Comparison of ENCODE assay signal across 25 cellular contexts in genomic region chr2:80322337-80322920, GRCh38. TPM values are rescaled to one million over a fixed set of nuclear protein-coding genes. Genes with fewer than 3 reads are reported as not detected.
DNase-seq lines count a peak whose midpoint lies in the region; ATAC-seq and TF ChIP-seq lines count a peak whose summit lies in the region.
"Had no signal": no experiment of that assay in that cellular context is flagged by ENCODE, and none has a peak within 500 bp of the region (broad histone marks: within the 10 kb centered on the region; RNA-seq: fewer than 3 reads in every experiment).

No MANE protein-coding gene starts in this region.

- H3K9ac ChIP-seq in iPS-20b (ENCODE audit: low read depth, low read length), result no peak overlapping the region

- no peaks in the 10 kb centered on the region for H3K4me1 Mint-ChIP-seq in activated T-helper 17 cell treated with anti-CD3 and anti-CD28 coated beads, Interleukin-2, amount 50 U/mL, for 72 hours
- H3K4me1 Mint-ChIP-seq: CD8-positive, alpha-beta memory T cell had no signal

- no peak for TF ChIP-seq CTCF in GM13976 (IDR thresholded peaks at IDR 0.05; ENCODE audit: borderline replicate concordance, control extremely low read depth, extremely low read depth, insufficient read depth, missing control alignments)
- no peak for TF ChIP-seq CTCF in body of pancreas (IDR thresholded peaks at IDR 0.05)

- no peak for TF ChIP-seq POLR2A in body of pancreas (IDR thresholded peaks at IDR 0.05)

- ATAC-seq in body of pancreas (peak; percentile 15), sciatic nerve (no peak)
- no peak for ATAC-seq in activated T-helper 17 cell treated with anti-CD3 and anti-CD28 coated beads, Interleukin-2, amount 50 U/mL, for 72 hours (replicated peaks)
- ATAC-seq: effector memory CD8-positive, alpha-beta T cell; heart left ventricle; upper lobe of right lung had no signal

- H3K27ac ChIP-seq in body of pancreas, result no peak overlapping the region
- no peak overlapping the region for H3K27ac ChIP-seq in iPS-20b (ENCODE audit: low read length)
- H3K27ac ChIP-seq: heart left ventricle, stomach, upper lobe of right lung had no signal

- intact Hi-C loops in body of pancreas (cut with DNase I), result no loop called here
- intact Hi-C loops in sciatic nerve (cut with DNase I), result no loop called here

- H3K36me3 ChIP-seq in body of pancreas (replicated peaks in 1 of 2; ENCODE audit: insufficient read depth in 1 of 2, low read depth in 2 of 2) (no peaks in the 10 kb centered on the region), iPS-20b (ENCODE audit: insufficient read depth, low read depth, low read length) (no peaks in the 10 kb centered on the region)
- H3K36me3 ChIP-seq: heart left ventricle, stomach, upper lobe of right lung had no signal

- in situ Hi-C loops in GM13976 (cut with MboI; ENCODE audit: low sequenced_read_pairs, unreplicated experiment), result no loop called here

- H3K27me3 Mint-ChIP-seq in activated T-helper 17 cell treated with anti-CD3 and anti-CD28 coated beads, Interleukin-2, amount 50 U/mL, for 72 hours, result peaks cover 6% of the 10 kb centered on the region
- H3K27me3 Mint-ChIP-seq: effector memory CD8-positive, alpha-beta T cell had no signal

- H3K4me1 ChIP-seq in body of pancreas, result no peaks in the 10 kb centered on the region
- H3K4me1 ChIP-seq in iPS-20b (ENCODE audit: insufficient read depth, low read length), result peaks cover 46% of the 10 kb centered on the region
- H3K4me1 ChIP-seq: upper lobe of right lung had no signal

- WGBS in body of pancreas, 2 donors, result 5 to 7% methylated on average over 13 to 40 of the region's 41 CpGs

- no peaks in the 10 kb centered on the region for H3K27me3 ChIP-seq in body of pancreas
- H3K27me3 ChIP-seq in iPS-20b (ENCODE audit: insufficient read depth, low read length), result peaks cover 29% of the 10 kb centered on the region

- no peak overlapping the region for H3K27ac Mint-ChIP-seq in activated T-helper 17 cell treated with anti-CD3 and anti-CD28 coated beads, Interleukin-2, amount 50 U/mL, for 72 hours
- H3K27ac Mint-ChIP-seq: CD8-positive, alpha-beta memory T cell; effector memory CD8-positive, alpha-beta T cell had no signal

- peak; percentile 12 for DNase-seq in GM13976 (ENCODE audit: low spot score)
- DNase-seq in body of pancreas, result no peak
- peak; percentile 21 for DNase-seq in putamen (ENCODE audit: low spot score)
- DNase-seq in DMS 273 (lab: John Stamatoyannopoulos, UW; ENCODE audit: unreplicated experiment), result no peak
- DNase-seq in islet precursor cell, result no peak
- no peak for DNase-seq in sciatic nerve (ENCODE audit: low spot score)
- DNase-seq: CD8-positive, alpha-beta memory T cell; central memory CD4-positive, alpha-beta T cell; DND-41; effector memory CD8-positive, alpha-beta T cell; GOT3; heart left ventricle; KG1; kidney glomerular epithelial cell; midbrain; NCI-H1092; NCI-H2081 treated with DMSO at 0.1 percent for 48 hours; NCI-H524 treated with DMSO at 0.1 percent for 48 hours; OCI-M1; stimulated activated CD4-positive, alpha-beta T cell treated with anti-CD3 and anti-CD28 coated beads, Interleukin-2, amount 100 ng/mL, for 24 hours; stomach; T-helper 2 cell; upper lobe of right lung had no signal

- no peak overlapping the region for H3K4me3 Mint-ChIP-seq in activated T-helper 17 cell treated with anti-CD3 and anti-CD28 coated beads, Interleukin-2, amount 50 U/mL, for 72 hours
- H3K4me3 Mint-ChIP-seq: CD8-positive, alpha-beta memory T cell; effector memory CD8-positive, alpha-beta T cell had no signal

- H3K4me3 ChIP-seq in body of pancreas (no peak overlapping the region), iPS-20b (ENCODE audit: low read length) (peak overlapping the region; percentile 27; the same call in 1 of the 2 replicates)
- H3K4me3 ChIP-seq: heart left ventricle, stomach, upper lobe of right lung had no signal

- H3K9me3 Mint-ChIP-seq in activated T-helper 17 cell treated with anti-CD3 and anti-CD28 coated beads, Interleukin-2, amount 50 U/mL, for 72 hours, result peaks cover 8% of the 10 kb centered on the region

- no peaks in the 10 kb centered on the region for H3K36me3 Mint-ChIP-seq in activated T-helper 17 cell treated with anti-CD3 and anti-CD28 coated beads, Interleukin-2, amount 50 U/mL, for 72 hours (ENCODE audit: low read depth)
- H3K36me3 Mint-ChIP-seq: CD8-positive, alpha-beta memory T cell had no signal

- H3K9me3 ChIP-seq in body of pancreas (no peaks in the 10 kb centered on the region), iPS-20b (ENCODE audit: insufficient read depth, low read depth, low read length) (no peaks in the 10 kb centered on the region)
- H3K9me3 ChIP-seq: heart left ventricle, stomach, upper lobe of right lung had no signal

RNA-seq across cellular contexts. Expression of gene LRRTM1, which starts 17.9 kb away (rescaled TPM):
- total RNA-seq in body of pancreas (not detected), sciatic nerve (7.2 TPM)
- not detected for total RNA-seq in activated T-helper 17 cell treated with anti-CD3 and anti-CD28 coated beads, Interleukin-2, amount 50 U/mL, for 72 hours
- total RNA-seq: CD8-positive, alpha-beta memory T cell; upper lobe of right lung had no signal

Comparison
In these comparisons a context has a peak if more than half of its experiments do, and no peak if none do; other contexts are left out.
1. DNase-seq: peak in GM13976 (single experiment) and putamen (single experiment); none in body of pancreas (0 of 4), DMS 273 (single experiment), islet precursor cell (single experiment) and sciatic nerve (single experiment).